In genomic region chr3:176088962-176089383, GRCh38 we compare ENCODE assay signal across 1 cellular context.
A peak's percentile ranks its signal among the peaks of the same experiment; 100 is the strongest.
TF ChIP-seq lines count a peak whose summit lies in the region.

No MANE protein-coding gene starts in this region.

TF ChIP-seq in HepG2, 621 proteins besides CTCF, POLR2A, EP300 and RAD21 (continued from another document and continues in another):
- TF ChIP-seq THAP7 (CRISPR knock-in tag; IDR thresholded peaks at IDR 0.05) (no peak), BRCA1 (CRISPR knock-in tag; IDR thresholded peaks at IDR 0.05) (no peak), TFE3 (CRISPR knock-in tag; IDR thresholded peaks at IDR 0.05) (no peak), RAD51 (IDR thresholded peaks at IDR 0.05; ENCODE audit: borderline replicate concordance) (no peak), NCOR1 (IDR thresholded peaks at IDR 0.05; ENCODE audit: borderline replicate concordance, low read length) (peak; percentile 44; the same call in 1 of the 2 replicates), NFKBIZ (CRISPR knock-in tag; IDR thresholded peaks at IDR 0.05) (no peak), PRDM4 (CRISPR knock-in tag; IDR thresholded peaks at IDR 0.05; ENCODE audit: borderline replicate concordance) (no peak), HNF4A (CRISPR knock-in tag; IDR thresholded peaks at IDR 0.05) (peak; percentile 53), FOSL2 (CRISPR knock-in tag; IDR thresholded peaks at IDR 0.05) (no peak), ISL2 (CRISPR knock-in tag; IDR thresholded peaks at IDR 0.05) (peak; percentile 92), NKX3-1 (CRISPR knock-in tag; IDR thresholded peaks at IDR 0.05) (no peak), SNAPC4 (CRISPR knock-in tag; IDR thresholded peaks at IDR 0.05) (no peak), ARID5B (CRISPR knock-in tag; IDR thresholded peaks at IDR 0.05) (peak; percentile 37; the same call in 1 of the 2 replicates), MAFG (CRISPR knock-in tag; IDR thresholded peaks at IDR 0.05) (no peak), ZNF83 (CRISPR knock-in tag; IDR thresholded peaks at IDR 0.05; ENCODE audit: borderline replicate concordance) (no peak), CC2D1A (CRISPR knock-in tag; IDR thresholded peaks at IDR 0.05) (no peak), ZNF580 (CRISPR knock-in tag; IDR thresholded peaks at IDR 0.05; ENCODE audit: borderline replicate concordance, low read depth) (no peak), TCF7 (IDR thresholded peaks at IDR 0.05; ENCODE audit: low read depth) (peak; percentile 52; the same call in 1 of the 2 replicates), ZNF563 (CRISPR knock-in tag; IDR thresholded peaks at IDR 0.05) (no peak), FOXO4 (CRISPR knock-in tag; conservative IDR thresholded peaks at IDR 0.05) (no peak), KLF12 (CRISPR knock-in tag; IDR thresholded peaks at IDR 0.05; ENCODE audit: borderline replicate concordance) (no peak), CERS6 (CRISPR knock-in tag; IDR thresholded peaks at IDR 0.05) (no peak), HES4 (CRISPR knock-in tag; IDR thresholded peaks at IDR 0.05; ENCODE audit: borderline replicate concordance) (no peak)
- TF ChIP-seq, protein P1, sequence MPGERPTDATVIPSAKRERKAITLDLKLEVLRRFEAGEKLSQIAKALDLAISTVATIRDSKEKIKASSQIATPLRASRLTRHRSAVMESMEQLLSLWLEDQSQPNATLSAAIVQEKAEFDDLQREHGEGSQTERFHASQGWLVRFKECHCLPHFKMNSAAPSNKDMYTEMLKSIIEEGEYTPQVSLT (CRISPR knock-in tag; IDR thresholded peaks at IDR 0.05; ENCODE audit: borderline replicate concordance, low read depth), result no peak
- TF ChIP-seq, protein P2, sequence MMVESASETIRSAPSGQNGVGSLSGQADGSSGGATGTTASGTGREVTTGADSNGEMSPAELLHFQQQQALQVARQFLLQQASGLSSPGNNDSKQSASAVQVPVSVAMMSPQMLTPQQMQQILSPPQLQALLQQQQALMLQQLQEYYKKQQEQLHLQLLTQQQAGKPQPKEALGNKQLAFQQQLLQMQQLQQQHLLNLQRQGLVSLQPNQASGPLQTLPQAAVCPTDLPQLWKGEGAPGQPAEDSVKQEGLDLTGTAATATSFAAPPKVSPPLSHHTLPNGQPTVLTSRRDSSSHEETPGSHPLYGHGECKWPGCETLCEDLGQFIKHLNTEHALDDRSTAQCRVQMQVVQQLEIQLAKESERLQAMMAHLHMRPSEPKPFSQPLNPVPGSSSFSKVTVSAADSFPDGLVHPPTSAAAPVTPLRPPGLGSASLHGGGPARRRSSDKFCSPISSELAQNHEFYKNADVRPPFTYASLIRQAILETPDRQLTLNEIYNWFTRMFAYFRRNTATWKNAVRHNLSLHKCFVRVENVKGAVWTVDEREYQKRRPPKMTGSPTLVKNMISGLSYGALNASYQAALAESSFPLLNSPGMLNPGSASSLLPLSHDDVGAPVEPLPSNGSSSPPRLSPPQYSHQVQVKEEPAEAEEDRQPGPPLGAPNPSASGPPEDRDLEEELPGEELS (CRISPR knock-in tag; IDR thresholded peaks at IDR 0.05), result no peak
- TF ChIP-seq, protein P3, sequence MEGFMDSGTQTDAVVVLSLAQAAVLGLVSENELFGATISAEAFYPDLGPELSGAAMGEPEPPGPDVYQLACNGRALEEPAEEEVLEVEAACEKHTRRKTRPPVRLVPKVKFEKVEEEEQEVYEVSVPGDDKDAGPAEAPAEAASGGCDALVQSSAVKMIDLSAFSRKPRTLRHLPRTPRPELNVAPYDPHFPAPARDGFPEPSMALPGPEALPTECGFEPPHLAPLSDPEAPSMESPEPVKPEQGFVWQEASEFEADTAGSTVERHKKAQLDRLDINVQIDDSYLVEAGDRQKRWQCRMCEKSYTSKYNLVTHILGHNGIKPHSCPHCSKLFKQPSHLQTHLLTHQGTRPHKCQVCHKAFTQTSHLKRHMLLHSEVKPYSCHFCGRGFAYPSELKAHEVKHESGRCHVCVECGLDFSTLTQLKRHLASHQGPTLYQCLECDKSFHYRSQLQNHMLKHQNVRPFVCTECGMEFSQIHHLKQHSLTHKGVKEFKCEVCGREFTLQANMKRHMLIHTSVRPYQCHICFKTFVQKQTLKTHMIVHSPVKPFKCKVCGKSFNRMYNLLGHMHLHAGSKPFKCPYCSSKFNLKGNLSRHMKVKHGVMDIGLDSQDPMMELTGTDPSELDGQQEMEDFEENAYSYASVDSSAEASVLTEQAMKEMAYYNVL (CRISPR knock-in tag; IDR thresholded peaks at IDR 0.05; ENCODE audit: borderline replicate concordance), result peak; percentile 86; the same call in 1 of the 2 replicates
- TF ChIP-seq, protein P4, sequence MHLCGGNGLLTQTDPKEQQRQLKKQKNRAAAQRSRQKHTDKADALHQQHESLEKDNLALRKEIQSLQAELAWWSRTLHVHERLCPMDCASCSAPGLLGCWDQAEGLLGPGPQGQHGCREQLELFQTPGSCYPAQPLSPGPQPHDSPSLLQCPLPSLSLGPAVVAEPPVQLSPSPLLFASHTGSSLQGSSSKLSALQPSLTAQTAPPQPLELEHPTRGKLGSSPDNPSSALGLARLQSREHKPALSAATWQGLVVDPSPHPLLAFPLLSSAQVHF (CRISPR knock-in tag; IDR thresholded peaks at IDR 0.05), result no peak
- TF ChIP-seq, protein P5, sequence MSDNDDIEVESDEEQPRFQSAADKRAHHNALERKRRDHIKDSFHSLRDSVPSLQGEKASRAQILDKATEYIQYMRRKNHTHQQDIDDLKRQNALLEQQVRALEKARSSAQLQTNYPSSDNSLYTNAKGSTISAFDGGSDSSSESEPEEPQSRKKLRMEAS (IDR thresholded peaks at IDR 0.05), result no peak
